Comparison of ENCODE assay signal across 11 cellular contexts in genomic region chr1:67682659-67683197, GRCh38. TPM values are rescaled to one million over a fixed set of nuclear protein-coding genes. Genes with fewer than 3 reads are reported as not detected.
DNase-seq lines count a peak whose midpoint lies in the region; ATAC-seq, FAIRE-seq and TF ChIP-seq lines count a peak whose summit lies in the region.
"Had no signal": no experiment of that assay in that cellular context is flagged by ENCODE, and none has a peak within 500 bp of the region (broad histone marks: within the 10 kb centered on the region; RNA-seq: fewer than 3 reads in every experiment).

No MANE protein-coding gene starts in this region.

- no peak for TF ChIP-seq POLR2A in endothelial cell of umbilical vein (IDR thresholded peaks at IDR 0.05; ENCODE audit: low read depth, low read length)

- H3K4me2 ChIP-seq in endothelial cell of umbilical vein (ENCODE audit: insufficient read depth, low read length) (peak overlapping the region; percentile 80), smooth muscle cell (peak overlapping the region; percentile 84)

- 38% methylated on average over 3 of the region's 3 CpGs for WGBS in smooth muscle cell (ENCODE audit: low lambda C conversion rate)

- in situ Hi-C loops in GM13977 (cut with MboI; ENCODE audit: low pct_unique_long_range_greater_than_20kb, low sequenced_read_pairs, unreplicated experiment): no loop called here
- in situ Hi-C loops in Panc1 (cut with HindIII; ENCODE audit: low pct_unique_long_range_greater_than_20kb, low sequenced_read_pairs): no loop called here

- H3K4me1 ChIP-seq in Panc1 (ENCODE audit: control insufficient read depth, insufficient read depth, low read length): peaks cover 27% of the 10 kb centered on the region
- peaks cover 29% of the 10 kb centered on the region for H3K4me1 ChIP-seq in endothelial cell of umbilical vein (ENCODE audit: control insufficient read depth, extremely low read depth, insufficient read depth, low read length)
- H3K4me1 ChIP-seq in smooth muscle cell (ENCODE audit: low read depth): peaks cover 21% of the 10 kb centered on the region

- ATAC-seq in Panc1: peak; percentile 24
- ATAC-seq in GM19463 (IDR thresholded peaks at IDR 0.05; ENCODE audit: unreplicated experiment): no peak
- ATAC-seq: heart left ventricle had no signal

- no peaks in the 10 kb centered on the region for H3K9me1 ChIP-seq in endothelial cell of umbilical vein (replicated peaks; ENCODE audit: control insufficient read depth, extremely low read depth, insufficient read depth, low read length)

- no peak for TF ChIP-seq CTCF in GM13977 (IDR thresholded peaks at IDR 0.05; ENCODE audit: extremely low read depth, insufficient read depth, missing control alignments)
- no peak for TF ChIP-seq CTCF in Panc1 (IDR thresholded peaks at IDR 0.05)
- TF ChIP-seq CTCF in endothelial cell of umbilical vein (IDR thresholded peaks at IDR 0.05; ENCODE audit: extremely low read depth in 1 of 2, insufficient read depth in 1 of 2, low read depth in 1 of 2, low read length in 2 of 2): no peak
- no peak for TF ChIP-seq CTCF in smooth muscle cell (IDR thresholded peaks at IDR 0.05; ENCODE audit: borderline replicate concordance, insufficient read depth, poor library complexity, severe bottlenecking)

- POLR2A ChIA-PET in Panc1 (lab: Charles Lee) (interaction anchor here (0.5 to 1.2 kb wide), 2 partner anchors 10 to 149 kb away, joined by 3 to 18 read pairs; no protein-coding TSS in a partner anchor), endothelial cell of umbilical vein (lab: Charles Lee) (no interaction called here)

- peak overlapping the region; percentile 98 for H3K27ac ChIP-seq in Panc1 (ENCODE audit: low read length)
- H3K27ac ChIP-seq in endothelial cell of umbilical vein (ENCODE audit: insufficient read depth, low read depth, low read length): peak overlapping the region; percentile 70
- peak overlapping the region; percentile 99 for H3K27ac ChIP-seq in smooth muscle cell (ENCODE audit: low read depth)

- FAIRE-seq in endothelial cell of umbilical vein (lab: Jason Lieb, UNC) (peak; percentile 64), frontal cortex (lab: Jason Lieb, UNC) (no peak)
- FAIRE-seq: H1 had no signal

- no peak overlapping the region for H3K9ac ChIP-seq in endothelial cell of umbilical vein (replicated peaks; ENCODE audit: extremely low read depth, insufficient read depth, low read length)
- peak overlapping the region; percentile 51 for H3K9ac ChIP-seq in smooth muscle cell (ENCODE audit: low read depth)

- peaks cover 9% of the 10 kb centered on the region for H3K36me3 ChIP-seq in Panc1 (ENCODE audit: control insufficient read depth, insufficient read depth, low read length)
- peaks cover 0 to 2% of the 10 kb centered on the region in 2 experiments for H3K36me3 ChIP-seq in endothelial cell of umbilical vein (ENCODE audit: control insufficient read depth in 2 of 2, extremely low read depth in 1 of 2, insufficient read depth in 2 of 2, low read length in 2 of 2)
- H3K36me3 ChIP-seq in smooth muscle cell (ENCODE audit: low read depth): no peaks in the 10 kb centered on the region

- H4K20me1 ChIP-seq in endothelial cell of umbilical vein (replicated peaks; ENCODE audit: control insufficient read depth, extremely low read depth, insufficient read depth, low read length) (no peaks in the 10 kb centered on the region), smooth muscle cell (ENCODE audit: low read depth) (peaks cover 20% of the 10 kb centered on the region)

- no peak overlapping the region for H2AFZ ChIP-seq in endothelial cell of umbilical vein (ENCODE audit: low read depth, low read length)
- H2AFZ ChIP-seq in smooth muscle cell (ENCODE audit: low read depth): no peak overlapping the region

- BruUV-seq in Panc1 (replicated peaks; lab: Mats Ljungman, UMichigan) (no TSS peak), endothelial cell of umbilical vein (replicated peaks; lab: Mats Ljungman, UMichigan) (no TSS peak)

- H3F3A ChIP-seq in smooth muscle cell (ENCODE audit: low read depth): peaks cover 27% of the 10 kb centered on the region

- H3K27me3 ChIP-seq in Panc1 (ENCODE audit: control insufficient read depth, insufficient read depth, low read length) (no peaks in the 10 kb centered on the region), endothelial cell of umbilical vein (ENCODE audit: control insufficient read depth in 2 of 2, insufficient read depth in 2 of 2, low read length in 2 of 2) (no peaks in the 10 kb centered on the region), smooth muscle cell (ENCODE audit: low read depth) (no peaks in the 10 kb centered on the region)
- H3K27me3 ChIP-seq: heart left ventricle had no signal

- intact Hi-C loops in Panc1 (cut with micrococcal nuclease; ENCODE audit: unreplicated experiment): loop anchor here (5.0 to 10.0 kb wide), 2 partner anchors 35 to 148 kb away; no protein-coding TSS in a partner anchor
- intact Hi-C loops in endothelial cell of umbilical vein (cut with micrococcal nuclease): no loop called here

- peak; percentile 29 for DNase-seq in GM13977 (ENCODE audit: low spot score)
- DNase-seq in Panc1 (ENCODE audit: low read depth, low spot score): peak; percentile 93
- peak; percentile 59 for DNase-seq in endothelial cell of umbilical vein (ENCODE audit: low read depth, low spot score)
- DNase-seq in smooth muscle cell (lab: John Stamatoyannopoulos, UW; ENCODE audit: unreplicated experiment): no peak
- DNase-seq in T-helper 2 cell: no peak
- no peak for DNase-seq in frontal cortex (ENCODE audit: low spot score in 2 of 2)
- DNase-seq: activated naive CD4-positive, alpha-beta T cell treated with anti-CD3 and anti-CD28 coated beads, Interleukin-2, amount 10 ng/mL, durations not matched to agents 7 days and 5 days; heart left ventricle; NCI-H524 treated with DMSO at 0.1 percent for 48 hours had no signal

- H3K4me3 ChIP-seq in Panc1 (ENCODE audit: low read depth in 2 of 2, low read length in 2 of 2) (no peak overlapping the region), endothelial cell of umbilical vein (replicated peaks in 1 of 3; ENCODE audit: insufficient read depth in 1 of 3, low read depth in 1 of 3, low read length in 3 of 3) (no peak overlapping the region), smooth muscle cell (no peak overlapping the region)
- H3K4me3 ChIP-seq: heart left ventricle had no signal

- CTCF ChIA-PET in Panc1 (lab: Charles Lee): interaction anchor here (0.7 kb wide), 1 partner anchor 149 kb away, joined by 4 read pairs; no protein-coding TSS in a partner anchor
- CTCF ChIA-PET in endothelial cell of umbilical vein (lab: Charles Lee): interaction anchor here (0.6 to 7.7 kb wide), 13 partner anchors 9 to 660 kb away, joined by 3 to 87 read pairs (median 3); no protein-coding TSS in a partner anchor

- H3K9me3 ChIP-seq in Panc1 (ENCODE audit: control insufficient read depth, insufficient read depth, low read depth, low read length): no peaks in the 10 kb centered on the region
- no peaks in the 10 kb centered on the region for H3K9me3 ChIP-seq in endothelial cell of umbilical vein (replicated peaks; ENCODE audit: control insufficient read depth, insufficient read depth, low read length)
- H3K9me3 ChIP-seq in smooth muscle cell (replicated peaks; ENCODE audit: low read depth): no peaks in the 10 kb centered on the region
- H3K9me3 ChIP-seq: heart left ventricle had no signal

- dilution Hi-C loops in endothelial cell of umbilical vein (cut with MboI; ENCODE audit: extremely low pct_ligation_motif_present, low sequenced_read_pairs): no loop called here

- H3K79me2 ChIP-seq in endothelial cell of umbilical vein (ENCODE audit: control insufficient read depth, insufficient read depth, low read length) (peaks cover 18% of the 10 kb centered on the region), smooth muscle cell (ENCODE audit: low read depth) (peaks cover 7% of the 10 kb centered on the region)

TF ChIP-seq in endothelial cell of umbilical vein, 7 proteins besides CTCF, POLR2A, EP300 and RAD21:
- TF ChIP-seq FOS (IDR thresholded peaks at IDR 0.05; ENCODE audit: borderline replicate concordance, insufficient read depth, low read length): peak; percentile 41
- TF ChIP-seq MAX (IDR thresholded peaks at IDR 0.05; ENCODE audit: insufficient read depth, insufficient read length): no peak
- no peak for TF ChIP-seq EZH2 (IDR thresholded peaks at IDR 0.05; ENCODE audit: borderline replicate concordance, low read depth, low read length, severe bottlenecking)
- TF ChIP-seq JUN (IDR thresholded peaks at IDR 0.05; ENCODE audit: borderline replicate concordance, insufficient read depth, insufficient read length, low read depth): peak; percentile 51
- peak; percentile 16 for TF ChIP-seq POLR2AphosphoS5 (IDR thresholded peaks at IDR 0.05; ENCODE audit: insufficient read depth, low read depth, low read length)
- peak; percentile 24 for TF ChIP-seq GATA2 (IDR thresholded peaks at IDR 0.05; ENCODE audit: insufficient read depth, insufficient read length, low read depth, low read length)
- no peak for TF ChIP-seq MYC (IDR thresholded peaks at IDR 0.05; ENCODE audit: low read depth, low read length)

RNA-seq across cellular contexts. Expression of gene GADD45A, which starts 2.3 kb away (rescaled TPM):
- total RNA-seq in Panc1 (2021; ENCODE audit: unreplicated experiment) (106 TPM), endothelial cell of umbilical vein (77.4 and 91.6 TPM in 2 replicates), smooth muscle cell (130 and 141 TPM in 2 replicates), frontal cortex (6.1 TPM)
- 91.6 TPM for polyA plus RNA-seq in Panc1 (2012; ENCODE audit: insufficient read length)
- polyA plus RNA-seq in endothelial cell of umbilical vein (54.9 and 87.6 TPM in 2 replicates), smooth muscle cell (205 and 250 TPM in 2 replicates)
- 78.4 and 85.9 TPM in 2 replicates for polyA plus RNA-seq in endothelial cell of umbilical vein (2011; cell fraction: cytosol; rRNA removed)
- 237 and 327 TPM in 2 replicates for polyA plus RNA-seq in endothelial cell of umbilical vein (2011; cell fraction: nucleus; rRNA removed)
- 104 and 119 TPM in 2 replicates for polyA plus RNA-seq in endothelial cell of umbilical vein (2012)
- 16.1 and 31.1 TPM in 2 replicates for polyA minus RNA-seq in endothelial cell of umbilical vein
- polyA minus RNA-seq in endothelial cell of umbilical vein (2011; cell fraction: cytosol; rRNA and poly(A)+ RNA removed): 8.3 TPM
- polyA minus RNA-seq in endothelial cell of umbilical vein (2011; cell fraction: nucleus; rRNA and poly(A)+ RNA removed): 71.4 and 153 TPM in 2 replicates

Comparison
In these comparisons a context has a peak if more than half of its experiments do, and no peak if none do; other contexts are left out.
1. DNase-seq: peak in GM13977 (single experiment), Panc1 (single experiment) and endothelial cell of umbilical vein (single experiment); none in smooth muscle cell (single experiment), T-helper 2 cell (0 of 5) and frontal cortex (0 of 2).
2. RNA of gene GADD45A, which starts 2.3 kb away (total RNA-seq): 130 to 141 TPM in smooth muscle cell, 106 TPM in Panc1 (single experiment) and 77.4 to 91.6 TPM in endothelial cell of umbilical vein; 6.1 TPM in frontal cortex (single experiment); every median in the first group is over 10 times any median in the second.
3. Peak in every context shown above with its lines, with median percentiles within 50 percentile points of each other: H3K27ac ChIP-seq.